In the genomic region with DNA sequence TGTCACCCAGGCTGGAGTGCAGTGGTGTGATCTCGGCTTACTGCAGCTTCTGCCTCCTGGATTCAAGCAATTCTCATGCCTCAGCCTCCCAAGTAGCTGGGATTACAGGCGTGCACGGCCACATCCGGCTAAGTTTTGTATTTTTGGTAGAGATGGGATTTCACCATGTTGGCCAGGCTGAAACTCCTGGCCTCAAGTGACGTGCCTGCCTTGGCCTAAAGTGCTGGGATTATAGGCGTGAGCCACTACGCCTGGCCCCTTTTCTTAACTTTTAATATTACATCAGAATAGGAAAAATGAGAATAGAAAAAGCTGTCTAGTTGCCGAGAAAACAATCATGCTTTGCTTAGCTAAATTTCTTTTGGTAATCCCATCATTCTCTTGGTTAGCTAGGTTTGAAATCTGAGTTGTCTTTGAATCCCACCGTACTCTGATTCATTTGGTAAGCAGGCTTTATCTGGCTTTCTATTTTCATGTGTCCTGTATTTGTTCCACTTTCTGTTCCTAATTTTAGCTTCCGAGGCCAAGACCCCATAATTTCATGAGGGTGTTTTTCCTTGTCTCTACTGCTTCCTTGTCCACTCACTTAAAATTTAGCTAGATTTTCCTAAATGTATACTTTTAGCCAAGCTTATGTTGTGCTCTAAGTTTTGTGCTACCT, we compare ENCODE assay signal across 13 cellular contexts.
DNase-seq lines count a peak whose midpoint lies in the region; ATAC-seq, FAIRE-seq and TF ChIP-seq lines count a peak whose summit lies in the region.
"Had no signal": no experiment of that assay in that cellular context is flagged by ENCODE, and none has a peak within 500 bp of the region (broad histone marks: within the 10 kb centered on the region; RNA-seq: fewer than 3 reads in every experiment).

No MANE protein-coding gene starts in this region.

- peaks cover 62% of the 10 kb centered on the region for H3F3A ChIP-seq in DOHH2 (ENCODE audit: control insufficient read depth, insufficient read depth)

- no peaks in the 10 kb centered on the region for H3K9me2 ChIP-seq in DOHH2 (replicated peaks; ENCODE audit: control insufficient read depth, low read length)

- H3K4me3 Mint-ChIP-seq in natural killer cell treated with Interleukin-12 subunit alpha and Interleukin-12 subunit beta and Interleukin-15 and Interleukin-18, amount 100 ng/mL, for 72 hours = no peak overlapping the region

- H2AFZ ChIP-seq in GM12878 (ENCODE audit: control insufficient read depth, low read depth, low read length) = no peak overlapping the region

- BruUV-seq in GM12878 (replicated peaks; lab: Mats Ljungman, UMichigan) = TSS peak; percentile 32

- H3K4me1 Mint-ChIP-seq in natural killer cell treated with Interleukin-12 subunit alpha and Interleukin-12 subunit beta and Interleukin-15 and Interleukin-18, amount 100 ng/mL, for 72 hours (ENCODE audit: low read depth in 2 of 2) = peaks cover 14 to 20% of the 10 kb centered on the region in 2 donors

- H3K79me2 ChIP-seq in DOHH2 (ENCODE audit: control insufficient read depth, low read length) (peaks cover 100% of the 10 kb centered on the region), GM12878 (ENCODE audit: control insufficient read depth, insufficient read depth, low read length) (peaks cover 79% of the 10 kb centered on the region)

- H3K9me3 ChIP-seq in DOHH2 (ENCODE audit: control insufficient read depth, insufficient read depth, low read length) (no peaks in the 10 kb centered on the region), HUES64 (ENCODE audit: insufficient read depth, low read depth, low read length) (no peaks in the 10 kb centered on the region), GM12878 (replicated peaks; ENCODE audit: control insufficient read depth, insufficient read depth, low read length) (no peaks in the 10 kb centered on the region)
- H3K9me3 ChIP-seq: right lobe of liver had no signal

- peaks cover 41% of the 10 kb centered on the region for H3K4me1 ChIP-seq in DOHH2 (ENCODE audit: control insufficient read depth, low read length)
- H3K4me1 ChIP-seq in HUES64 (ENCODE audit: insufficient read depth, low read length) = peaks cover 25% of the 10 kb centered on the region
- peaks cover 26% of the 10 kb centered on the region for H3K4me1 ChIP-seq in GM12878 (ENCODE audit: control insufficient read depth, insufficient read depth, low read length)

- SMC1A ChIA-PET in GM12878 (lab: Charles Lee; ENCODE audit: uncharacterized antibody, unreplicated experiment) = interaction anchor here (0.7 to 2.6 kb wide), 10 partner anchors 9 to 172 kb away, joined by 3 to 12 read pairs (median 5); no protein-coding TSS in a partner anchor

- H3K9ac ChIP-seq in HUES64 (ENCODE audit: low read depth, low read length) (no peak overlapping the region), GM12878 (ENCODE audit: control insufficient read depth, insufficient read depth, low read length) (no peak overlapping the region; the same call in 1 of the 2 replicates)

- peaks cover 16% of the 10 kb centered on the region; the same call in 1 of the 2 replicates for H4K20me1 ChIP-seq in DOHH2 (ENCODE audit: control insufficient read depth, insufficient read depth, low read depth, low read length)
- peaks cover 4% of the 10 kb centered on the region; the same call in 1 of the 2 replicates for H4K20me1 ChIP-seq in GM12878 (ENCODE audit: control insufficient read depth, insufficient read depth)

- TF ChIP-seq EP300 in GM12878 (IDR thresholded peaks at IDR 0.05; ENCODE audit: borderline replicate concordance in 1 of 2, control insufficient read depth in 1 of 2, low read depth in 2 of 2, low read length in 2 of 2) = no peak

- RAD21 ChIA-PET in GM12878 (lab: Charles Lee; ENCODE audit: unreplicated experiment) = interaction anchor here (0.8 to 1.9 kb wide), 4 partner anchors 8 to 201 kb away, joined by 3 to 4 read pairs (median 4); no protein-coding TSS in a partner anchor

- H3K36me3 Mint-ChIP-seq in natural killer cell treated with Interleukin-12 subunit alpha and Interleukin-12 subunit beta and Interleukin-15 and Interleukin-18, amount 100 ng/mL, for 72 hours = peaks cover 4% of the 10 kb centered on the region

- in situ Hi-C loops in GM12878 (cut with MboI) = no loop called here

- peak overlapping the region; percentile 34 to 39 for H3K27ac Mint-ChIP-seq in natural killer cell treated with Interleukin-12 subunit alpha and Interleukin-12 subunit beta and Interleukin-15 and Interleukin-18, amount 100 ng/mL, for 72 hours

- no peak for TF ChIP-seq CTCF in DOHH2 (IDR thresholded peaks at IDR 0.05; ENCODE audit: low read depth, low read length, poor library complexity, severe bottlenecking)
- no peak for TF ChIP-seq CTCF in GM12878 (IDR thresholded peaks at IDR 0.05 in 2 of 3, conservative IDR thresholded peaks at IDR 0.05 in 1 of 3; ENCODE audit: control insufficient read depth in 2 of 3, extremely low read depth in 1 of 3, insufficient read depth in 1 of 3, low read depth in 3 of 3, low read length in 3 of 3)

- H3K9me3 Mint-ChIP-seq in natural killer cell treated with Interleukin-12 subunit alpha and Interleukin-12 subunit beta and Interleukin-15 and Interleukin-18, amount 100 ng/mL, for 72 hours = no peaks in the 10 kb centered on the region

- ATAC-seq in GM12878 (peak; percentile 57), HG02759 (IDR thresholded peaks at IDR 0.05; ENCODE audit: unreplicated experiment) (no peak)
- no peak for ATAC-seq in natural killer cell treated with Interleukin-12 subunit alpha and Interleukin-12 subunit beta and Interleukin-15 and Interleukin-18, amount 100 ng/mL, for 72 hours
- ATAC-seq: esophagus mucosa had no signal

- H3K36me3 ChIP-seq in DOHH2 (ENCODE audit: control insufficient read depth, low read length) (peaks cover 88% of the 10 kb centered on the region), HUES64 (ENCODE audit: insufficient read depth, low read length) (no peaks in the 10 kb centered on the region; the same call in 1 of the 2 replicates), GM12878 (ENCODE audit: control insufficient read depth in 2 of 2, insufficient read depth in 2 of 2, low read length in 1 of 2) (peaks cover 3 to 22% of the 10 kb centered on the region in 2 experiments)
- H3K36me3 ChIP-seq: right lobe of liver had no signal

- H3K27me3 Mint-ChIP-seq in natural killer cell treated with Interleukin-12 subunit alpha and Interleukin-12 subunit beta and Interleukin-15 and Interleukin-18, amount 100 ng/mL, for 72 hours = no peaks in the 10 kb centered on the region

- intact Hi-C loops in GM12878 (cut with micrococcal nuclease; ENCODE audit: unreplicated experiment) = no loop called here

- H3K27ac ChIP-seq in DOHH2 (ENCODE audit: low read depth, low read length) = peak overlapping the region; percentile 14; the same call in 1 of the 2 replicates
- H3K27ac ChIP-seq in HUES64 (ENCODE audit: low read depth, low read length) = 0 out of 2 replicates have a peak overlapping the region, but pooled peaks have one; percentile 33
- peak overlapping the region; percentile 45 for H3K27ac ChIP-seq in GM12878 (ENCODE audit: control insufficient read depth, insufficient read depth)
- H3K27ac ChIP-seq: right lobe of liver had no signal

- TF ChIP-seq RAD21 in GM12878 (IDR thresholded peaks at IDR 0.05; ENCODE audit: insufficient read depth, low read depth, low read length) = no peak

- no peak for DNase-seq in GM12878 (ENCODE audit: low read depth, low spot score)
- DNase-seq in natural killer cell treated with Interleukin-12 subunit alpha and Interleukin-12 subunit beta and Interleukin-15 and Interleukin-18, amount 100 ng/mL, for 72 hours (ENCODE audit: low spot score) = no peak
- DNase-seq in middle frontal gyrus (ENCODE audit: extremely low spot score, low spot score) = no peak
- DNase-seq in GM03348 (ENCODE audit: low spot score) = no peak
- DNase-seq: NCI-H1417 treated with DMSO at 0.1 percent for 48 hours, NCI-H524 treated with DMSO at 0.1 percent for 48 hours, right lobe of liver, substantia nigra had no signal

- POLR2A ChIA-PET in GM12878 (lab: Charles Lee) = interaction anchor here (0.6 to 0.9 kb wide), 7 partner anchors 8 to 170 kb away, joined by 3 to 7 read pairs (median 4); no protein-coding TSS in a partner anchor

- H3K4me2 ChIP-seq in DOHH2 (ENCODE audit: low read length) (no peak overlapping the region), GM12878 (ENCODE audit: control insufficient read depth, insufficient read depth) (peak overlapping the region; percentile 10)

- H3K27me3 ChIP-seq in DOHH2 (ENCODE audit: control insufficient read depth, low read length) (no peaks in the 10 kb centered on the region), HUES64 (ENCODE audit: insufficient read depth, low read length) (no peaks in the 10 kb centered on the region), GM12878 (replicated peaks in 1 of 2; ENCODE audit: control insufficient read depth in 2 of 2, insufficient read depth in 2 of 2, low read length in 1 of 2) (no peaks in the 10 kb centered on the region)
- H3K27me3 ChIP-seq: right lobe of liver had no signal

- FAIRE-seq in GM12878 (lab: Jason Lieb, UNC) = no peak
- FAIRE-seq: H1 had no signal

- H3K4me3 ChIP-seq in DOHH2 (ENCODE audit: low read length) (no peak overlapping the region), HUES64 (ENCODE audit: low read length) (no peak overlapping the region), GM12878 (no peak overlapping the region)
- H3K4me3 ChIP-seq: right lobe of liver had no signal

- no peak for TF ChIP-seq POLR2A in GM12878 (IDR thresholded peaks at IDR 0.05; ENCODE audit: low read depth, low read length)

- 89% methylated on average over 8 of the region's 10 CpGs for WGBS in HUES64
- 40% methylated on average over 10 of the region's 10 CpGs for WGBS in GM12878 (ENCODE audit: insufficient coverage, insufficient replicate concordance, low lambda C conversion rate, missing lambda C conversion rate)

- CTCF ChIA-PET in GM12878 (lab: Yijun Ruan, JAX) = interaction anchor here (0.6 to 1.4 kb wide), 5 partner anchors 12 to 201 kb away, joined by 3 read pairs; no protein-coding TSS in a partner anchor

TF ChIP-seq in GM12878, 131 proteins besides CTCF, POLR2A, EP300 and RAD21 (continues in another document):
- TF ChIP-seq PML (IDR thresholded peaks at IDR 0.05; ENCODE audit: low read length) = no peak
